Comparison of ENCODE assay signal across 1 cellular context in genomic region chr3:52794612-52795099, GRCh38.
A peak's percentile ranks its signal among the peaks of the same experiment; 100 is the strongest.
TF ChIP-seq lines count a peak whose summit lies in the region.

TSS of gene ITIH3 (plus strand) at chr3:52794796. CDS start at chr3:52794804, 8 bp downstream.

TF ChIP-seq in HepG2, 621 proteins besides CTCF, POLR2A, EP300 and RAD21 (continued from another document and continues in another):
- TF ChIP-seq STAT6 (CRISPR knock-in tag; IDR thresholded peaks at IDR 0.05; ENCODE audit: borderline replicate concordance) (no peak), DNMT3B (CRISPR knock-in tag; conservative IDR thresholded peaks at IDR 0.05) (no peak), SALL1 (CRISPR knock-in tag; IDR thresholded peaks at IDR 0.05) (peak; percentile 34), ZBTB3 (CRISPR knock-in tag; IDR thresholded peaks at IDR 0.05; ENCODE audit: borderline replicate concordance, low read depth) (no peak), GRHL1 (CRISPR knock-in tag; conservative IDR thresholded peaks at IDR 0.05) (no peak), TFDP2 (CRISPR knock-in tag; IDR thresholded peaks at IDR 0.05) (0 out of 2 replicates have a peak, but pooled peaks have one; percentile 10), ZNF724P (CRISPR knock-in tag; IDR thresholded peaks at IDR 0.05; ENCODE audit: borderline replicate concordance) (0 out of 2 replicates have a peak, but pooled peaks have one; percentile 19), ZNF557 (CRISPR knock-in tag; IDR thresholded peaks at IDR 0.05) (no peak), ZC3H13 (CRISPR knock-in tag; IDR thresholded peaks at IDR 0.05) (no peak; the same call in 1 of the 2 replicates), ZNF251 (CRISPR knock-in tag; IDR thresholded peaks at IDR 0.05) (no peak), ZXDC (CRISPR knock-in tag; IDR thresholded peaks at IDR 0.05) (no peak), TFE3 (CRISPR knock-in tag; IDR thresholded peaks at IDR 0.05) (peak; percentile 38; the same call in 1 of the 2 replicates), AHR (CRISPR knock-in tag; IDR thresholded peaks at IDR 0.05) (no peak), ZBTB21 (CRISPR knock-in tag; IDR thresholded peaks at IDR 0.05) (no peak), THRA (CRISPR knock-in tag; IDR thresholded peaks at IDR 0.05; ENCODE audit: borderline replicate concordance) (no peak), NR2F6 (IDR thresholded peaks at IDR 0.05) (peak; percentile 90), NR2F6 (CRISPR knock-in tag; IDR thresholded peaks at IDR 0.05) (peak; percentile 96), MAFK (conservative IDR thresholded peaks at IDR 0.05 in 1 of 2, IDR thresholded peaks at IDR 0.05 in 1 of 2; ENCODE audit: low read length in 2 of 2) (no peak), KMT2B (CRISPR knock-in tag; IDR thresholded peaks at IDR 0.05) (no peak), MLLT10 (CRISPR knock-in tag; IDR thresholded peaks at IDR 0.05) (no peak), ZNF451 (CRISPR knock-in tag; IDR thresholded peaks at IDR 0.05) (no peak), FOXA3 (CRISPR knock-in tag; IDR thresholded peaks at IDR 0.05) (peak; percentile 61; the same call in 1 of the 2 replicates), ZNF543 (CRISPR knock-in tag; IDR thresholded peaks at IDR 0.05) (no peak), ZBTB40 (IDR thresholded peaks at IDR 0.05) (no peak), ZBTB40 (CRISPR knock-in tag; IDR thresholded peaks at IDR 0.05) (no peak), ZNF644 (CRISPR knock-in tag; IDR thresholded peaks at IDR 0.05; ENCODE audit: low read depth) (0 out of 2 replicates have a peak, but pooled peaks have one; percentile 47), ZNF704 (CRISPR knock-in tag; IDR thresholded peaks at IDR 0.05; ENCODE audit: borderline replicate concordance) (no peak), KAT8 (CRISPR knock-in tag; IDR thresholded peaks at IDR 0.05) (peak; percentile 58; the same call in 1 of the 2 replicates), ZNF382 (CRISPR knock-in tag; IDR thresholded peaks at IDR 0.05; ENCODE audit: borderline replicate concordance) (no peak), POGZ (CRISPR knock-in tag; IDR thresholded peaks at IDR 0.05) (no peak; the same call in 1 of the 2 replicates), ZNF136 (CRISPR knock-in tag; IDR thresholded peaks at IDR 0.05; ENCODE audit: low read depth) (no peak), ATF7 (IDR thresholded peaks at IDR 0.05) (no peak), ATF7 (CRISPR knock-in tag; IDR thresholded peaks at IDR 0.05) (no peak), MED8 (CRISPR knock-in tag; IDR thresholded peaks at IDR 0.05; ENCODE audit: insufficient replicate concordance) (no peak), ZNF225 (CRISPR knock-in tag; IDR thresholded peaks at IDR 0.05) (no peak; the same call in 1 of the 2 replicates), KDM4B (CRISPR knock-in tag; IDR thresholded peaks at IDR 0.05) (0 out of 2 replicates have a peak, but pooled peaks have one; percentile 17)
